In genomic region chr10:131843881-131844284, GRCh38 we compare ENCODE assay signal across 16 cellular contexts.
"Had no signal": no experiment of that assay in that cellular context is flagged by ENCODE, and none has a peak within 500 bp of the region (broad histone marks: within the 10 kb centered on the region; RNA-seq: fewer than 3 reads in every experiment).

No MANE protein-coding gene starts in this region.

- DNase-seq: activated CD4-positive, alpha-beta T cell treated with anti-CD3 and anti-CD28 coated beads, Interleukin-2, amount 10 ng/mL, durations not matched to agents 24 days and 14 days; activated CD8-positive, alpha-beta T cell treated with anti-CD3 and anti-CD28 coated beads for 36 hours; activated gamma-delta T cell; activated T-cell treated with anti-CD3 and anti-CD28 coated beads, Interleukin-2, amount 50 U/mL, for 48 hours; erythroblast; foreskin melanocyte; hypothalamus; naive B cell; stimulated activated CD4-positive, alpha-beta T cell treated with anti-CD3 and anti-CD28 coated beads, Interleukin-12 subunit alpha, Interleukin-12 subunit beta, amount 100 ng/mL, for 4 hours; stimulated activated CD4-positive, alpha-beta T cell treated with anti-CD3 and anti-CD28 coated beads, Interleukin-1b, Interleukin-23, amount 100 ng/mL, for 48 hours; stimulated activated CD8-positive, alpha-beta memory T cell treated with anti-CD3 and anti-CD28 coated beads, Interleukin-4, amount 100 ng/mL, for 48 hours; stimulated activated naive CD4-positive, alpha-beta T cell; T1000; thyroid gland had no signal

- H3K36me3 ChIP-seq: thyroid gland had no signal

- H2AFZ ChIP-seq: parathyroid adenoma had no signal

- H3K9me3 ChIP-seq: mucosa of descending colon, thyroid gland had no signal

- H3K27ac ChIP-seq: parathyroid adenoma, thyroid gland had no signal

- H3K4me3 ChIP-seq: mucosa of descending colon, thyroid gland had no signal

- H3K27me3 ChIP-seq: thyroid gland had no signal

- H3K4me1 ChIP-seq: parathyroid adenoma, thyroid gland had no signal

- ATAC-seq: activated CD8-positive, alpha-beta T cell treated with anti-CD3 and anti-CD28 coated beads for 36 hours; mucosa of descending colon had no signal

- H3K79me2 ChIP-seq: parathyroid adenoma had no signal
